1 cellular context compared by ENCODE assay signal in the genomic region with DNA sequence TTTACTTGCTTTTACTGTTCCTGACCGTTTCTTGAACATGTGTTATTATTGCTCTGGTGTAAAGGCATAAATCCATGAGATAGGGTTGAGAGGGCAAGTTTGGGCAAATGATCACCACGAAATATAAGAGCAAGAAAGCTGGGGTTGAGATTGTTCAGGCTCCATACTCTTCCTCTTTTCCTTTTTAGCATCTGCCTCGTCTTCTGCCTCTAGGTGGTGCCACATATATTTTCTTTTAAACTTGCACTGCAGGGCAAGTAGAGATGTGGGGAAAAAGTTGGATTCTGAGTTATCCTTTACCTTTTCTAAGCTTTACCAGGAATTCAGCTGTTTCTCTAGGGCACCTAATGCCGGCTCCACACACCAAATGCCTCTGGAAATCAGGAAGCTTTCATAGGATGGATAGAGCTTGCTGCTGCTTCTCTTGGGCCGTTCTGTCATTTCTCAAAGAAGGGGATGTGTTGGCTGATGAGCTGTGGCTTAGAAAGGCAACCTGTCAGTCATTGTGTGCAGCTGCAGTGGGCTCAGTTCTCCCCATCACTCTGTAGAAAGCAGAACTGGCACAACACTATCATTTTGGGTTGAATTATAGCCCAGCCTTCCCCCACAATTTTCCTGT.
TF ChIP-seq lines count a peak whose summit lies in the region.

No MANE protein-coding gene starts in this region.

TF ChIP-seq in SK-N-SH treated with all-trans-retinoic acid at 6 μM for 48 hours, 23 proteins besides CTCF, POLR2A, EP300 and RAD21 (continued from another document):
- TF ChIP-seq, protein P1, sequence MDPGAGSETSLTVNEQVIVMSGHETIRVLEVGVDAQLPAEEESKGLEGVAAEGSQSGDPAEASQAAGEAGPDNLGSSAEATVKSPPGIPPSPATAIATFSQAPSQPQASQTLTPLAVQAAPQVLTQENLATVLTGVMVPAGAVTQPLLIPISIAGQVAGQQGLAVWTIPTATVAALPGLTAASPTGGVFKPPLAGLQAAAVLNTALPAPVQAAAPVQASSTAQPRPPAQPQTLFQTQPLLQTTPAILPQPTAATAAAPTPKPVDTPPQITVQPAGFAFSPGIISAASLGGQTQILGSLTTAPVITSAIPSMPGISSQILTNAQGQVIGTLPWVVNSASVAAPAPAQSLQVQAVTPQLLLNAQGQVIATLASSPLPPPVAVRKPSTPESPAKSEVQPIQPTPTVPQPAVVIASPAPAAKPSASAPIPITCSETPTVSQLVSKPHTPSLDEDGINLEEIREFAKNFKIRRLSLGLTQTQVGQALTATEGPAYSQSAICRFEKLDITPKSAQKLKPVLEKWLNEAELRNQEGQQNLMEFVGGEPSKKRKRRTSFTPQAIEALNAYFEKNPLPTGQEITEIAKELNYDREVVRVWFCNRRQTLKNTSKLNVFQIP (CRISPR knock-in tag; IDR thresholded peaks at IDR 0.05; ENCODE audit: borderline replicate concordance, low read depth) = no peak
- TF ChIP-seq GLIS3 (CRISPR knock-in tag; IDR thresholded peaks at IDR 0.05) (no peak), CSDC2 (CRISPR knock-in tag; IDR thresholded peaks at IDR 0.05) (no peak), TCF4 (CRISPR knock-in tag; IDR thresholded peaks at IDR 0.05; ENCODE audit: borderline replicate concordance) (no peak), OSR1 (CRISPR knock-in tag; IDR thresholded peaks at IDR 0.05) (no peak), ZNF70 (CRISPR knock-in tag; IDR thresholded peaks at IDR 0.05) (no peak)
- TF ChIP-seq, protein P2, sequence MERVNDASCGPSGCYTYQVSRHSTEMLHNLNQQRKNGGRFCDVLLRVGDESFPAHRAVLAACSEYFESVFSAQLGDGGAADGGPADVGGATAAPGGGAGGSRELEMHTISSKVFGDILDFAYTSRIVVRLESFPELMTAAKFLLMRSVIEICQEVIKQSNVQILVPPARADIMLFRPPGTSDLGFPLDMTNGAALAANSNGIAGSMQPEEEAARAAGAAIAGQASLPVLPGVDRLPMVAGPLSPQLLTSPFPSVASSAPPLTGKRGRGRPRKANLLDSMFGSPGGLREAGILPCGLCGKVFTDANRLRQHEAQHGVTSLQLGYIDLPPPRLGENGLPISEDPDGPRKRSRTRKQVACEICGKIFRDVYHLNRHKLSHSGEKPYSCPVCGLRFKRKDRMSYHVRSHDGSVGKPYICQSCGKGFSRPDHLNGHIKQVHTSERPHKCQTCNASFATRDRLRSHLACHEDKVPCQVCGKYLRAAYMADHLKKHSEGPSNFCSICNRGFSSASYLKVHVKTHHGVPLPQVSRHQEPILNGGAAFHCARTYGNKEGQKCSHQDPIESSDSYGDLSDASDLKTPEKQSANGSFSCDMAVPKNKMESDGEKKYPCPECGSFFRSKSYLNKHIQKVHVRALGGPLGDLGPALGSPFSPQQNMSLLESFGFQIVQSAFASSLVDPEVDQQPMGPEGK (CRISPR knock-in tag; IDR thresholded peaks at IDR 0.05; ENCODE audit: borderline replicate concordance) = no peak
- TF ChIP-seq, protein P3, sequence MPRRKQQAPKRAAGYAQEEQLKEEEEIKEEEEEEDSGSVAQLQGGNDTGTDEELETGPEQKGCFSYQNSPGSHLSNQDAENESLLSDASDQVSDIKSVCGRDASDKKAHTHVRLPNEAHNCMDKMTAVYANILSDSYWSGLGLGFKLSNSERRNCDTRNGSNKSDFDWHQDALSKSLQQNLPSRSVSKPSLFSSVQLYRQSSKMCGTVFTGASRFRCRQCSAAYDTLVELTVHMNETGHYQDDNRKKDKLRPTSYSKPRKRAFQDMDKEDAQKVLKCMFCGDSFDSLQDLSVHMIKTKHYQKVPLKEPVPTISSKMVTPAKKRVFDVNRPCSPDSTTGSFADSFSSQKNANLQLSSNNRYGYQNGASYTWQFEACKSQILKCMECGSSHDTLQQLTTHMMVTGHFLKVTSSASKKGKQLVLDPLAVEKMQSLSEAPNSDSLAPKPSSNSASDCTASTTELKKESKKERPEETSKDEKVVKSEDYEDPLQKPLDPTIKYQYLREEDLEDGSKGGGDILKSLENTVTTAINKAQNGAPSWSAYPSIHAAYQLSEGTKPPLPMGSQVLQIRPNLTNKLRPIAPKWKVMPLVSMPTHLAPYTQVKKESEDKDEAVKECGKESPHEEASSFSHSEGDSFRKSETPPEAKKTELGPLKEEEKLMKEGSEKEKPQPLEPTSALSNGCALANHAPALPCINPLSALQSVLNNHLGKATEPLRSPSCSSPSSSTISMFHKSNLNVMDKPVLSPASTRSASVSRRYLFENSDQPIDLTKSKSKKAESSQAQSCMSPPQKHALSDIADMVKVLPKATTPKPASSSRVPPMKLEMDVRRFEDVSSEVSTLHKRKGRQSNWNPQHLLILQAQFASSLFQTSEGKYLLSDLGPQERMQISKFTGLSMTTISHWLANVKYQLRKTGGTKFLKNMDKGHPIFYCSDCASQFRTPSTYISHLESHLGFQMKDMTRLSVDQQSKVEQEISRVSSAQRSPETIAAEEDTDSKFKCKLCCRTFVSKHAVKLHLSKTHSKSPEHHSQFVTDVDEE (CRISPR knock-in tag; IDR thresholded peaks at IDR 0.05) = no peak
TF ChIP-seq in SK-N-SH treated with all-trans-retinoic acid at 6 μM for 48 hours: peak in this region for 0.
